Comparison of ENCODE assay signal across 8 cellular contexts in the genomic region with DNA sequence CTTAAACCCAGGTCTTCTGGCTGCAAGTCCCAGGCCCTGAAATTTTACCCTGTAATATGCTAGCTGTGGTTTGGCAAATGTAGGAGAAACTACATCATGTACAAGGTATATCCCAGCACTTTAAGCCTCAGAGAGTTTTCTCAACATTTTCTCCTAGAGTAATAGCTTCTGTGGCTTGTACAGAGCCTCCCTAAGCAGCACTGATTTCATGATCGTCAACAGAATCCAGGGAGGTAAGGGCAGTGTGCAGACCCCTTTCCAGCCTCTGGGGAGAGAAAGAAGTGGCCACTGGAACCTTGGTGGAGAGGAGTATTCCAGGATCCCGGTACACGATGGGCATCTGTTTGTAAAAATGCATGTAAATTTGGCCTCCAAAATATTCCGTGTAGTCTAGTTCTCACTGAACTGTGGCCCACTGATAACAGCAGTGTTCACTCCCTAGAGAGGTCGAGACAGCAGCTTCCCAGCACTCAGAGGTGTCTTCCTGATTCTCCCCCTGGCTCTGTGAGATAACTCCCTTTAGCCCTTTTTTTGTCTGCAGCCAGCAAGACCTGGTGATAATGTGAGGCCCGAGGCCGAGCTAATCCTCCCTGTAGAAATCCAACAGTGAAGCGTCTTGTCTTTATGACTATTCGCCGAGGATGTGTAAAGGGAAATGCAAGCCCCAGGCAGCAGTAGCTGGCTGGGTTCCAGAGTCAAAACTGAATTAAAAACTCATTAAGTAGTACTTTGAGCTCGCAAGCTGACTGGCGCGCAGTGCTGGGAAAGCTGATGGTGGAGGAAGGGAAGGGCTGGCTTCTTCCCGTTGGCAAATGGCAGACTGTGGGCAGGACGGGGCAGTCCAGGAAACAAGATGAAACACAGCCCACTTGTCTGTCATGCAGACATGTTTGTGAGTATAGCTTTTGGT. TPM values are rescaled to one million over a fixed set of nuclear protein-coding genes. Genes with fewer than 3 reads are reported as not detected.
A peak's percentile ranks its signal among the peaks of the same experiment; 100 is the strongest.
DNase-seq lines count a peak whose midpoint lies in the region; ATAC-seq and TF ChIP-seq lines count a peak whose summit lies in the region.

No MANE protein-coding gene starts in this region.

- no peak for TF ChIP-seq CTCF in colonic mucosa (IDR thresholded peaks at IDR 0.05)

- H3K36me3 ChIP-seq in adipocyte (ENCODE audit: control insufficient read depth, insufficient read depth, low read length, severe bottlenecking) (peaks cover 26% of the 10 kb centered on the region), colonic mucosa (no peaks in the 10 kb centered on the region)

- peak overlapping the region; percentile 80 for H3K9ac ChIP-seq in adipocyte (ENCODE audit: low read length)
- no peak overlapping the region for H3K9ac ChIP-seq in colonic mucosa (ENCODE audit: low read depth in 2 of 2, low read length in 2 of 2)

- H3K9me3 ChIP-seq in adipocyte (ENCODE audit: control insufficient read depth, low read length) (no peaks in the 10 kb centered on the region), colonic mucosa (no peaks in the 10 kb centered on the region)

- intact Hi-C loops in left cardiac atrium (cut with DNase I) (no loop called here), colonic mucosa (cut with DNase I) (no loop called here)

- peaks cover 44% of the 10 kb centered on the region for H3K4me1 ChIP-seq in adipocyte (ENCODE audit: control insufficient read depth, insufficient read depth, low read length)
- no peaks in the 10 kb centered on the region for H3K4me1 ChIP-seq in colonic mucosa

- H3K27ac ChIP-seq in skin epidermis (peak overlapping the region in 20 of 21 experiments; percentile 1 to 80 (median 46)), colonic mucosa (no peak overlapping the region)

- H3K4me3 ChIP-seq in adipocyte (ENCODE audit: low read length) (peak overlapping the region; percentile 45), skin epidermis (no peak overlapping the region), colonic mucosa (no peak overlapping the region)

- peak; percentile 86 to 88 for ATAC-seq in left cardiac atrium
- no peak for ATAC-seq in HG02884 (IDR thresholded peaks at IDR 0.05; ENCODE audit: unreplicated experiment)
- ATAC-seq in GM19397 (IDR thresholded peaks at IDR 0.05; ENCODE audit: unreplicated experiment): no peak

- DNase-seq in NCI-H1105 (lab: John Stamatoyannopoulos, UW): peak; percentile 85
- no peak for DNase-seq in adipocyte (ENCODE audit: low read depth)
- peak; percentile 71 for DNase-seq in left cardiac atrium
- no peak for DNase-seq in HT-29 (ENCODE audit: low spot score)
- DNase-seq in colonic mucosa: no peak

- no peaks in the 10 kb centered on the region for H3K27me3 ChIP-seq in adipocyte (replicated peaks; ENCODE audit: control insufficient read depth, insufficient read depth, low read length)
- no peaks in the 10 kb centered on the region for H3K27me3 ChIP-seq in colonic mucosa

RNA-seq across cellular contexts. Expression of a gene that starts 59.0 kb away (rescaled TPM):
- total RNA-seq in left cardiac atrium (100 to 1,000 TPM; 163 to 224 TPM), colonic mucosa (10 to 100 TPM in 1 of 2 donors, 1 to 10 TPM in 1; 6.1 to 16.2 TPM)
- total RNA-seq in HT-29 (2014; rRNA removed; shearing (Covaris generic)): not detected in 2 replicates

Comparison
In these comparisons a context has a peak if more than half of its experiments do, and no peak if none do; other contexts are left out.
1. DNase-seq: peak in NCI-H1105 (single experiment) and left cardiac atrium (single experiment); none in adipocyte (single experiment), HT-29 (single experiment) and colonic mucosa (single experiment).
2. ATAC-seq: peak in left cardiac atrium (2 of 2); none in HG02884 (single experiment) and GM19397 (single experiment).
3. RNA of a gene that starts 59.0 kb away (total RNA-seq): 163 to 224 TPM in left cardiac atrium; 6.1 to 16.2 TPM in colonic mucosa and not detected in HT-29; every median in the first group is over 4 times any median in the second.